ENCODE assay signal across 15 cellular contexts in genomic region chr12:75945581-75945980, GRCh38.
DNase-seq lines count a peak whose midpoint lies in the region; ATAC-seq and TF ChIP-seq lines count a peak whose summit lies in the region.
"Had no signal": no experiment of that assay in that cellular context is flagged by ENCODE, and none has a peak within 500 bp of the region (broad histone marks: within the 10 kb centered on the region; RNA-seq: fewer than 3 reads in every experiment).

No MANE protein-coding gene starts in this region.

- H3K4me3 ChIP-seq in Caco-2 (ENCODE audit: low read depth, low read length), result no peak overlapping the region
- H3K4me3 ChIP-seq in hepatocyte, result no peak overlapping the region
- H3K4me3 ChIP-seq in SJCRH30, result no peak overlapping the region
- H3K4me3 ChIP-seq: BLaER1 had no signal

- H3K9me3 ChIP-seq in Caco-2, result no peaks in the 10 kb centered on the region; the same call in 1 of the 2 replicates
- no peaks in the 10 kb centered on the region for H3K9me3 ChIP-seq in hepatocyte (ENCODE audit: low read depth)
- H3K9me3 ChIP-seq in SJCRH30 (replicated peaks), result no peaks in the 10 kb centered on the region

- ATAC-seq in activated T-helper 17 cell treated with anti-CD3 and anti-CD28 coated beads, Interleukin-2, amount 50 U/mL, for 72 hours (replicated peaks), result no peak
- ATAC-seq in HG02870 (IDR thresholded peaks at IDR 0.05; ENCODE audit: unreplicated experiment), result no peak
- ATAC-seq: right cardiac atrium had no signal

- H3K9me3 Mint-ChIP-seq in Caco-2 (ENCODE audit: unreplicated experiment) (no peaks in the 10 kb centered on the region), HFFc6 (0 out of 2 replicates have a peak, but pooled peaks cover 2% of the 10 kb centered on the region)
- H3K9me3 Mint-ChIP-seq in activated T-helper 17 cell treated with anti-CD3 and anti-CD28 coated beads, Interleukin-2, amount 50 U/mL, for 72 hours, result no peaks in the 10 kb centered on the region
- H3K9me3 Mint-ChIP-seq: central memory CD8-positive, alpha-beta T cell had no signal

- no peak overlapping the region for H3K4me3 Mint-ChIP-seq in Caco-2 (ENCODE audit: unreplicated experiment)
- H3K4me3 Mint-ChIP-seq in HFFc6, result no peak overlapping the region
- peak overlapping the region; percentile 66 for H3K4me3 Mint-ChIP-seq in activated T-helper 17 cell treated with anti-CD3 and anti-CD28 coated beads, Interleukin-2, amount 50 U/mL, for 72 hours
- H3K4me3 Mint-ChIP-seq: central memory CD8-positive, alpha-beta T cell; mesothelial cell of epicardium had no signal

- no peaks in the 10 kb centered on the region for H4K20me1 ChIP-seq in hepatocyte (ENCODE audit: insufficient read depth, poor library complexity, severe bottlenecking)
- H4K20me1 ChIP-seq: BLaER1 had no signal

- 62% methylated on average over 4 of the region's 4 CpGs for WGBS in hepatocyte (ENCODE audit: low lambda C conversion rate, missing lambda C conversion rate)

- no peaks in the 10 kb centered on the region for H3K9me2 ChIP-seq in hepatocyte (replicated peaks; ENCODE audit: insufficient read depth)

- peaks cover 22% of the 10 kb centered on the region for H3K4me1 Mint-ChIP-seq in Caco-2 (ENCODE audit: low read depth, unreplicated experiment)
- H3K4me1 Mint-ChIP-seq in HFFc6 (ENCODE audit: low read depth), result peaks cover 50% of the 10 kb centered on the region
- peaks cover 22% of the 10 kb centered on the region for H3K4me1 Mint-ChIP-seq in activated T-helper 17 cell treated with anti-CD3 and anti-CD28 coated beads, Interleukin-2, amount 50 U/mL, for 72 hours

- H3K27me3 Mint-ChIP-seq in Caco-2 (ENCODE audit: insufficient read depth, unreplicated experiment) (no peaks in the 10 kb centered on the region), HFFc6 (ENCODE audit: insufficient read depth) (no peaks in the 10 kb centered on the region)
- H3K27me3 Mint-ChIP-seq in activated T-helper 17 cell treated with anti-CD3 and anti-CD28 coated beads, Interleukin-2, amount 50 U/mL, for 72 hours, result no peaks in the 10 kb centered on the region
- H3K27me3 Mint-ChIP-seq: central memory CD8-positive, alpha-beta T cell had no signal

- H2AFZ ChIP-seq in hepatocyte, result no peak overlapping the region

- intact Hi-C loops in Caco-2 (cut with micrococcal nuclease; ENCODE audit: unreplicated experiment), result loop anchor here (2.0 kb wide), 4 partner anchors 53 to 419 kb away; no protein-coding TSS in a partner anchor

- H3K4me2 ChIP-seq in hepatocyte, result no peak overlapping the region
- H3K4me2 ChIP-seq: BLaER1 had no signal

- no TSS peak for BruUV-seq in Caco-2 (replicated peaks; lab: Mats Ljungman, UMichigan)

- H3K36me3 ChIP-seq in Caco-2 (ENCODE audit: control insufficient read depth, insufficient read depth, low read length), result no peaks in the 10 kb centered on the region
- no peaks in the 10 kb centered on the region for H3K36me3 ChIP-seq in hepatocyte (replicated peaks; ENCODE audit: insufficient read depth, low read depth)
- H3K36me3 ChIP-seq in SJCRH30, result no peaks in the 10 kb centered on the region
- H3K36me3 ChIP-seq: BLaER1 had no signal

- peaks cover 7% of the 10 kb centered on the region for H3K36me3 Mint-ChIP-seq in Caco-2 (ENCODE audit: insufficient read depth, unreplicated experiment)
- no peaks in the 10 kb centered on the region for H3K36me3 Mint-ChIP-seq in HFFc6 (ENCODE audit: low read depth)
- no peaks in the 10 kb centered on the region for H3K36me3 Mint-ChIP-seq in activated T-helper 17 cell treated with anti-CD3 and anti-CD28 coated beads, Interleukin-2, amount 50 U/mL, for 72 hours (ENCODE audit: low read depth)

- H3K4me1 ChIP-seq in Caco-2 (peaks cover 46% of the 10 kb centered on the region), hepatocyte (ENCODE audit: insufficient read depth) (peaks cover 11% of the 10 kb centered on the region), SJCRH30 (peaks cover 10% of the 10 kb centered on the region)

- DNase-seq in Caco-2 (no peak), HFFc6 (no peak), hepatocyte (ENCODE audit: low spot score) (no peak), SJCRH30 (no peak), mucosa of gallbladder (ENCODE audit: low spot score) (no peak), AG08395 (ENCODE audit: low spot score) (no peak)
- DNase-seq: islet precursor cell, NCI-H2029, NCI-H510A, right cardiac atrium had no signal

- H3K27ac ChIP-seq in hepatocyte (peak overlapping the region; percentile 85), SJCRH30 (no peak overlapping the region)
- H3K27ac ChIP-seq: BLaER1 had no signal

- H3K27me3 ChIP-seq in Caco-2 (replicated peaks; ENCODE audit: control insufficient read depth, insufficient read depth, low read length) (no peaks in the 10 kb centered on the region), hepatocyte (no peaks in the 10 kb centered on the region), SJCRH30 (no peaks in the 10 kb centered on the region)
- H3K27me3 ChIP-seq: BLaER1 had no signal

- H3K27ac Mint-ChIP-seq in Caco-2 (ENCODE audit: unreplicated experiment) (peak overlapping the region; percentile 33), HFFc6 (peak overlapping the region; percentile 98)
- H3K27ac Mint-ChIP-seq in activated T-helper 17 cell treated with anti-CD3 and anti-CD28 coated beads, Interleukin-2, amount 50 U/mL, for 72 hours, result peak overlapping the region; percentile 96
- H3K27ac Mint-ChIP-seq: mesothelial cell of epicardium had no signal

- POLR2A ChIA-PET in Caco-2 (lab: Charles Lee), result no interaction called here

- no peaks in the 10 kb centered on the region for H3K79me2 ChIP-seq in hepatocyte

- TF ChIP-seq CTCF in Caco-2 (IDR thresholded peaks at IDR 0.05; ENCODE audit: insufficient read depth in 1 of 2, low read depth in 1 of 2, low read length in 1 of 2, severe bottlenecking in 1 of 2, unreplicated experiment in 1 of 2) (no peak), HFFc6 (IDR thresholded peaks at IDR 0.05) (no peak), hepatocyte (IDR thresholded peaks at IDR 0.05; ENCODE audit: poor library complexity) (no peak)

- CTCF ChIA-PET in Caco-2 (lab: Charles Lee), result no interaction called here

Comparison
In these comparisons a context has a peak if more than half of its experiments do, and no peak if none do; other contexts are left out.
1. H3K27ac Mint-ChIP-seq: peak in every context shown above with its lines; median percentile 98 in HFFc6; 96 in activated T-helper 17 cell treated with anti-CD3 and anti-CD28 coated beads, Interleukin-2, amount 50 U/mL, for 72 hours; 33 in Caco-2.